In genomic region chr6:1178590-1178989, GRCh38 we compare ENCODE assay signal across 24 cellular contexts.
"Had no signal": no experiment of that assay in that cellular context is flagged by ENCODE, and none has a peak within 500 bp of the region (broad histone marks: within the 10 kb centered on the region; RNA-seq: fewer than 3 reads in every experiment).

No MANE protein-coding gene starts in this region.

- H3K27ac ChIP-seq: brain microvascular endothelial cell, coronary artery, dorsolateral prefrontal cortex had no signal

- H3K27me3 ChIP-seq: brain microvascular endothelial cell had no signal

- ATAC-seq: activated CD4-positive, alpha-beta T cell treated with anti-CD3 and anti-CD28 coated beads for 36 hours; activated CD8-positive, alpha-beta memory T cell treated with anti-CD3 and anti-CD28 coated beads, Interleukin-2, amount 10 ng/mL, durations not matched to agents 7 days and 5 days; activated CD8-positive, alpha-beta T cell treated with anti-CD3 and anti-CD28 coated beads, Interleukin-2, amount 10 ng/mL, durations not matched to agents 7 days and 5 days; esophagus mucosa had no signal

- H3K36me3 ChIP-seq: brain microvascular endothelial cell had no signal

- H3K4me3 ChIP-seq: coronary artery, dorsolateral prefrontal cortex had no signal

- DNase-seq: activated CD4-positive, alpha-beta memory T cell treated with anti-CD3 and anti-CD28 coated beads for 36 hours; activated CD4-positive, alpha-beta T cell treated with anti-CD3 and anti-CD28 coated beads for 36 hours; activated CD4-positive, alpha-beta T cell treated with anti-CD3 and anti-CD28 coated beads, Interleukin-2, amount 10 ng/mL, durations not matched to agents 24 days and 14 days; activated CD4-positive, CD25-positive, alpha-beta regulatory T cell; activated CD4-positive, CD25-positive, alpha-beta regulatory T cell treated with anti-CD3 and anti-CD28 coated beads, Interleukin-2, amount 50 U/mL, for 72 hours; activated CD8-positive, alpha-beta memory T cell treated with anti-CD3 and anti-CD28 coated beads, Interleukin-2, amount 10 ng/mL, durations not matched to agents 7 days and 5 days; activated CD8-positive, alpha-beta memory T cell treated with anti-CD3 and anti-CD28 coated beads, Interleukin-2, amount 50 U/mL, for 4 hours; activated CD8-positive, alpha-beta T cell treated with anti-CD3 and anti-CD28 coated beads, Interleukin-2, amount 10 ng/mL, durations not matched to agents 7 days and 5 days; activated gamma-delta T cell treated with Interleukin-2 at 50 U/mL for 16 hours; activated naive CD4-positive, alpha-beta T cell treated with anti-CD3 and anti-CD28 coated beads, Interleukin-2, amount 50 U/mL, for 16 hours; activated naive CD4-positive, alpha-beta T cell treated with Interleukin-2 at 50 U/mL for 16 hours; activated T-cell treated with anti-CD3 and anti-CD28 coated beads, Interleukin-2, amount 50 U/mL, for 1 hour; activated T-cell treated with anti-CD3 and anti-CD28 coated beads, Interleukin-2, amount 50 U/mL, for 48 hours; amniotic stem cell; anterior cingulate cortex; brain microvascular endothelial cell; dorsolateral prefrontal cortex; effector memory CD4-positive, alpha-beta T cell; endodermal cell; foreskin fibroblast; head of caudate nucleus; T-helper 2 cell had no signal
